In the genomic region with DNA sequence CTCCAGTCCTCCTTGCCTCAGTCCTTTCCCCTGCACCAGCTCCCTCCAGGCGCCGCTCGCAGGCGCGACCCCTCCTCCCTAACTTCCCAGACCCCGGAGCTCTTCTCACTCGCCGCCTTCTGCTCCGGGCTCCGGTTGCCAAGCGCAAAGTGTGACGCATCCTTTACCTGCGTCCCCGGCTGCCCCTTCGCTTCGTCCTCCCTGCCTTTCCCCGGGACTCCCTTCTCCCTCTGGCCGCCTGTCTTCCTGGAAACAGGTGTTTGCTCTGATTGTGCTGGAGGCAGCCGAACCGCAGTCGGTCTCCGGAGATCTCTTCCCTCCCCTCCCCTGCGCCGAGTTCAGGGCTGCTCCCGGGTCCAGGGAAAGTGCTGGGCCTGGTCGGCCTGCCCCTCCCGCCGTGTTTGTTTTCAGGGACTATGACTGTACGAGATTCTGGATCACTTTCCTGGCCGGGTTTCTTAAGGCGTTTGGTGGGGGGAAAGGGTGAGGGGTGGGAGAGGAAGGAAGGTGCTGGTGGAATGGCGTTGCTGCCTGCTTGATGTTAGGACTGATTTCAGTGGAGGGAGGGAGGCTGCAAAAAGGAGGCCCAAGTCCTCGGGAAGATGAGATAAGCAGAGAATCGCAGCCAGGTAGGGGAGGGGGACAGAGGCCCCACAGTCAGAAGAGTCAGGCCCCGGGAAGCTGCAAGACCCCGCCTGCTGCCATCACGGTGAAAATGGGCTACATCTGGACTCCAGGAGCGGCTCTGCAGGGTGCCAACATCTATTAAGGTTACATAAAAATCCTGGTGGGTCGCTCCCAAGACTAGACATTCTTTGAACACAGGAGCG, we compare ENCODE assay signal across 7 cellular contexts. TPM values are rescaled to one million over a fixed set of nuclear protein-coding genes. Genes with fewer than 3 reads are reported as not detected.
DNase-seq lines count a peak whose midpoint lies in the region; ATAC-seq lines count a peak whose summit lies in the region.

No MANE protein-coding gene starts in this region.

- H3K4me1 Mint-ChIP-seq in naive thymus-derived CD8-positive, alpha-beta T cell: peaks cover 6 to 12% (median 8%) of the 10 kb centered on the region in 4 donors

- peaks cover 23 to 53% (median 43%) of the 10 kb centered on the region in 5 donors for H3K27me3 Mint-ChIP-seq in naive thymus-derived CD8-positive, alpha-beta T cell

- POLR2A ChIA-PET in naive thymus-derived CD8-positive, alpha-beta T cell (lab: Charles Lee): no interaction called here

- no peak overlapping the region for H3K27ac Mint-ChIP-seq in naive thymus-derived CD8-positive, alpha-beta T cell

- no peaks in the 10 kb centered on the region for H3K36me3 ChIP-seq in ectodermal cell (ENCODE audit: control insufficient read depth, insufficient read depth, low read length)

- 1% methylated on average over 40 of the region's 40 CpGs for WGBS in ectodermal cell, 2 experiments

- ATAC-seq in GM19455 (IDR thresholded peaks at IDR 0.05; ENCODE audit: unreplicated experiment): peak; percentile 32
- ATAC-seq in naive thymus-derived CD8-positive, alpha-beta T cell: no peak

- DNase-seq in NCI-H345 treated with DMSO at 0.1 percent for 48 hours (lab: John Stamatoyannopoulos, UW; ENCODE audit: unreplicated experiment): peak; percentile 11
- DNase-seq in naive thymus-derived CD8-positive, alpha-beta T cell: no peak
- no peak for DNase-seq in UCSD-AML1 (lab: John Stamatoyannopoulos, UW; ENCODE audit: unreplicated experiment)
- DNase-seq in activated gamma-delta T cell (lab: John Stamatoyannopoulos, UW): no peak
- DNase-seq in inferior parietal cortex (ENCODE audit: extremely low spot score): no peak

- no peak overlapping the region for H3K27ac ChIP-seq in ectodermal cell (ENCODE audit: insufficient read depth, low read depth, low read length, poor library complexity, severe bottlenecking)

- H3K27me3 ChIP-seq in ectodermal cell (ENCODE audit: control insufficient read depth, insufficient read depth, low read length, poor library complexity, severe bottlenecking): peaks cover 17% of the 10 kb centered on the region

- H3K9me3 Mint-ChIP-seq in naive thymus-derived CD8-positive, alpha-beta T cell: peaks cover 0 to 5% (median 0%) of the 10 kb centered on the region in 9 donors

- no peaks in the 10 kb centered on the region for H3K9me3 ChIP-seq in ectodermal cell (ENCODE audit: control insufficient read depth, low read length)

- peak overlapping the region; percentile 74 for H3K4me3 ChIP-seq in ectodermal cell (ENCODE audit: insufficient read depth, low read depth, low read length)

- H3K36me3 Mint-ChIP-seq in naive thymus-derived CD8-positive, alpha-beta T cell: peaks cover 0 to 8% (median 2%) of the 10 kb centered on the region in 3 donors

- H3K4me3 Mint-ChIP-seq in naive thymus-derived CD8-positive, alpha-beta T cell: peak overlapping the region in 9 of 10 donors; percentile 40 to 81 (median 61)

- H3K4me1 ChIP-seq in ectodermal cell (ENCODE audit: control insufficient read depth, insufficient read depth, low read length): no peaks in the 10 kb centered on the region

RNA-seq across cellular contexts. Expression of a gene that starts 0.9 kb away (rescaled TPM):
- polyA plus RNA-seq in ectodermal cell (2013, experiment 1 of 4): 8.8 TPM
- 10.8 TPM for polyA plus RNA-seq in ectodermal cell (2013, experiment 2 of 4)
- 8.8 TPM for polyA plus RNA-seq in ectodermal cell (2013, experiment 3 of 4)
- polyA plus RNA-seq in ectodermal cell (2013, experiment 4 of 4): 8.1 TPM
- not detected for total RNA-seq in naive thymus-derived CD8-positive, alpha-beta T cell
- under 1 TPM in 2 of 3 donors, not detected in 1; 0.14 to 0.15 TPM for polyA plus RNA-seq in naive thymus-derived CD8-positive, alpha-beta T cell
